In the genomic region with DNA sequence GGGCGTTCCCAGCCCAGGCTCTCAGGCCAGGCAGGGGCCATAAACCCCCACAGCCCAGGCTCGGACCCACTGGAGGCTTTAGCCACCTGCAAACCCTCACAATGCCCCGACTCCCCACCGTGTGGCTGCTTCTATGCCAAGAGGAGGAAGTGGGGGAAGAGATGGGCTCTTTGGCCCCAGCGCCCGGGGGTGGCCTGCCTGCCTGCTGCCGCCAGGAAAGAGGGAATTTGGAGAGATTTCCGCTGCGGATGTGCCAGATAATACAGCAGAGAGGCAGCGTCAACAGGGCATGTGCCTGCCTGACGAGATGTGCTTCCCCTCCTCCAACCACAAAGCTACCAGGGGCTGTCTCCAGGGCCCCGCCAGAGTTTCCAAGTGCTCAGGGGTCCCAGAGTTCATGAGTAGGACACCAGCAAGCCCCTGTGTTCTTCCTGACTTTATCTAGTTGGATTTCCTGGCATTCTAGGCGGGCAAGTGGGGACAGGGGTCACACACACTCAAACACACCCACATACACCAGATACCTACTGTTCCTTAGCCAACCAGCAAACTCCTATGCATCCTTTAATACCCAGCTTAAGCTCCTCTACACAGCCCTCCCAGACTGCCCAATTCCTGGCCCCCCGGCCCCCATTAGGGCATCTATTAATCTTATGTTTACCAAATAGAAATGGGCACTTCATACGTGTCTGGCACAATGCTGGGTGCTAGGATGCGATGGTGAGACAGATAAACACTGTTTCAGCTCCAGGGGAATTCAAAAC, we compare ENCODE assay signal across 1 cellular context.
TF ChIP-seq lines count a peak whose summit lies in the region.

No MANE protein-coding gene starts in this region.

TF ChIP-seq in HepG2, 621 proteins besides CTCF, POLR2A, EP300 and RAD21 (continued from another document):
- no peak for TF ChIP-seq THRA (CRISPR knock-in tag; IDR thresholded peaks at IDR 0.05; ENCODE audit: borderline replicate concordance)
- TF ChIP-seq MIXL1 (CRISPR knock-in tag; IDR thresholded peaks at IDR 0.05): no peak
- no peak for TF ChIP-seq FLYWCH1 (CRISPR knock-in tag; IDR thresholded peaks at IDR 0.05)
- TF ChIP-seq EZH2 (conservative IDR thresholded peaks at IDR 0.05; ENCODE audit: low read depth, low read length): no peak
- no peak for TF ChIP-seq DRAP1 (CRISPR knock-in tag; IDR thresholded peaks at IDR 0.05)
- no peak for TF ChIP-seq ZBTB20 (CRISPR knock-in tag; IDR thresholded peaks at IDR 0.05; ENCODE audit: borderline replicate concordance, low read depth)
- TF ChIP-seq, protein P1, sequence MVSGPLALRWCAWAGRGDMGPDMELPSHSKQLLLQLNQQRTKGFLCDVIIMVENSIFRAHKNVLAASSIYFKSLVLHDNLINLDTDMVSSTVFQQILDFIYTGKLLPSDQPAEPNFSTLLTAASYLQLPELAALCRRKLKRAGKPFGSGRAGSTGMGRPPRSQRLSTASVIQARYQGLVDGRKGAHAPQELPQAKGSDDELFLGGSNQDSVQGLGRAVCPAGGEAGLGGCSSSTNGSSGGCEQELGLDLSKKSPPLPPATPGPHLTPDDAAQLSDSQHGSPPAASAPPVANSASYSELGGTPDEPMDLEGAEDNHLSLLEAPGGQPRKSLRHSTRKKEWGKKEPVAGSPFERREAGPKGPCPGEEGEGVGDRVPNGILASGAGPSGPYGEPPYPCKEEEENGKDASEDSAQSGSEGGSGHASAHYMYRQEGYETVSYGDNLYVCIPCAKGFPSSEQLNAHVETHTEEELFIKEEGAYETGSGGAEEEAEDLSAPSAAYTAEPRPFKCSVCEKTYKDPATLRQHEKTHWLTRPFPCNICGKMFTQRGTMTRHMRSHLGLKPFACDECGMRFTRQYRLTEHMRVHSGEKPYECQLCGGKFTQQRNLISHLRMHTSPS (CRISPR knock-in tag; IDR thresholded peaks at IDR 0.05; ENCODE audit: low read depth): no peak
- peak; percentile 81 for TF ChIP-seq AGO2 (optimal IDR thresholded peaks at IDR 0.05; ENCODE audit: low read depth, low read length)
- 0 out of 2 replicates have a peak, but pooled peaks have one; percentile 14 for TF ChIP-seq NRL (CRISPR knock-in tag; IDR thresholded peaks at IDR 0.05; ENCODE audit: borderline replicate concordance)
- TF ChIP-seq FOXO4 (CRISPR knock-in tag; conservative IDR thresholded peaks at IDR 0.05): 0 out of 2 replicates have a peak, but pooled peaks have one; percentile 78
- TF ChIP-seq TFAP4 (IDR thresholded peaks at IDR 0.05; ENCODE audit: borderline replicate concordance, low read depth): no peak
